1 cellular context compared by ENCODE assay signal in the genomic region with DNA sequence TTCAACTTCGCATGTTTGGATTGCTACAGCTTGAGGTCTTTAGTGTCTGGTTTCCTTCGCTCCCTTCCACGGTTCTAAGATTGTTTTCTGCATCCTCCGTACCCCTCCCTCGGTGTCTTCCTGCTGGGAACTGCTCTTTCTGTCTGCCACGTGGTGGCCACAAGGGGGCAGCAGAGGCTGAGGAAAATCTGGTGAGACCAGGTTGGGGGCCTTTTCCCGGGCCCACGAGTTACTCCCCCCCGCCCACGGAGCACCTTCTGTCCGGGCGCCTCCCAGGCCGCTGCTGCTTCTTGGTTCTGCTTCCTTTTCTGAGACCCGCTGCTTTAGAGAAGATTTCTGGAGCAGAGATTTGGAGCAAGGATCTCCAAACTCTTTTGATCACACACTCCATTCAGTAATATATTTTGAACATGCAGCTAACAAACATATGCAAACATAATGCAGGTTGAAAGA.
TF ChIP-seq lines count a peak whose summit lies in the region.

No MANE protein-coding gene starts in this region.

TF ChIP-seq in K562, 482 proteins besides CTCF, POLR2A, EP300 and RAD21 (continued from another document):
- TF ChIP-seq, protein P1, sequence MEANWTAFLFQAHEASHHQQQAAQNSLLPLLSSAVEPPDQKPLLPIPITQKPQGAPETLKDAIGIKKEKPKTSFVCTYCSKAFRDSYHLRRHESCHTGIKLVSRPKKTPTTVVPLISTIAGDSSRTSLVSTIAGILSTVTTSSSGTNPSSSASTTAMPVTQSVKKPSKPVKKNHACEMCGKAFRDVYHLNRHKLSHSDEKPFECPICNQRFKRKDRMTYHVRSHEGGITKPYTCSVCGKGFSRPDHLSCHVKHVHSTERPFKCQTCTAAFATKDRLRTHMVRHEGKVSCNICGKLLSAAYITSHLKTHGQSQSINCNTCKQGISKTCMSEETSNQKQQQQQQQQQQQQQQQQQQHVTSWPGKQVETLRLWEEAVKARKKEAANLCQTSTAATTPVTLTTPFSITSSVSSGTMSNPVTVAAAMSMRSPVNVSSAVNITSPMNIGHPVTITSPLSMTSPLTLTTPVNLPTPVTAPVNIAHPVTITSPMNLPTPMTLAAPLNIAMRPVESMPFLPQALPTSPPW (CRISPR knock-in tag; IDR thresholded peaks at IDR 0.05), result peak; percentile 76
- TF ChIP-seq ZNF384 (IDR thresholded peaks at IDR 0.05; ENCODE audit: low read depth, low read length) (no peak), GTF2E2 (tag; IDR thresholded peaks at IDR 0.05) (no peak), ATF1 (CRISPR knock-in tag; IDR thresholded peaks at IDR 0.05) (no peak), ATF1 (tag; IDR thresholded peaks at IDR 0.05) (0 out of 2 replicates have a peak, but pooled peaks have one; percentile 20), HNRNPUL1 (IDR thresholded peaks at IDR 0.05; ENCODE audit: low read length) (no peak), BRF1 (IDR thresholded peaks at IDR 0.05; ENCODE audit: borderline replicate concordance, extremely low read depth, insufficient read length) (no peak), RCOR1 (IDR thresholded peaks at IDR 0.05; ENCODE audit: borderline replicate concordance in 1 of 2, low read depth in 2 of 2, low read length in 2 of 2) (peak in 1 of 2 experiments; percentile 77; a peak in 1 of 4 replicates), SMC3 (conservative IDR thresholded peaks at IDR 0.05; ENCODE audit: insufficient read depth, low read depth, low read length) (peak; percentile 89), ZNF133 (CRISPR knock-in tag; IDR thresholded peaks at IDR 0.05) (no peak), ZNF589 (CRISPR knock-in tag; IDR thresholded peaks at IDR 0.05; ENCODE audit: low read depth) (no peak), JUND (IDR thresholded peaks at IDR 0.05; ENCODE audit: borderline replicate concordance, low read depth, low read length) (peak; percentile 60), JUND (tag; IDR thresholded peaks at IDR 0.05; ENCODE audit: borderline replicate concordance, low read depth, low read length) (peak; percentile 26; the same call in 1 of the 3 replicates), FOXM1 (IDR thresholded peaks at IDR 0.05; ENCODE audit: low read depth) (0 out of 2 replicates have a peak, but pooled peaks have one; percentile 42), FOXM1 (CRISPR knock-in tag; IDR thresholded peaks at IDR 0.05; ENCODE audit: low read depth) (no peak), CSDE1 (IDR thresholded peaks at IDR 0.05) (no peak), ZFPM2 (CRISPR knock-in tag; IDR thresholded peaks at IDR 0.05) (no peak), PCBP2 (IDR thresholded peaks at IDR 0.05; ENCODE audit: low read depth, low read length, poor library complexity, severe bottlenecking) (no peak), NCOA1 (IDR thresholded peaks at IDR 0.05; ENCODE audit: low read depth) (no peak), NR2F6 (CRISPR knock-in tag; IDR thresholded peaks at IDR 0.05) (no peak), CC2D1A (IDR thresholded peaks at IDR 0.05) (peak; percentile 91), TARDBP (IDR thresholded peaks at IDR 0.05) (peak; percentile 69), RB1 (IDR thresholded peaks at IDR 0.05; ENCODE audit: low read depth) (peak; percentile 87), NFE2 (IDR thresholded peaks at IDR 0.05; ENCODE audit: low read depth) (no peak), HNRNPK (IDR thresholded peaks at IDR 0.05; ENCODE audit: low read depth, low read length, poor library complexity, severe bottlenecking) (no peak), ZNF668 (CRISPR knock-in tag; IDR thresholded peaks at IDR 0.05) (no peak)
- TF ChIP-seq, protein P2, sequence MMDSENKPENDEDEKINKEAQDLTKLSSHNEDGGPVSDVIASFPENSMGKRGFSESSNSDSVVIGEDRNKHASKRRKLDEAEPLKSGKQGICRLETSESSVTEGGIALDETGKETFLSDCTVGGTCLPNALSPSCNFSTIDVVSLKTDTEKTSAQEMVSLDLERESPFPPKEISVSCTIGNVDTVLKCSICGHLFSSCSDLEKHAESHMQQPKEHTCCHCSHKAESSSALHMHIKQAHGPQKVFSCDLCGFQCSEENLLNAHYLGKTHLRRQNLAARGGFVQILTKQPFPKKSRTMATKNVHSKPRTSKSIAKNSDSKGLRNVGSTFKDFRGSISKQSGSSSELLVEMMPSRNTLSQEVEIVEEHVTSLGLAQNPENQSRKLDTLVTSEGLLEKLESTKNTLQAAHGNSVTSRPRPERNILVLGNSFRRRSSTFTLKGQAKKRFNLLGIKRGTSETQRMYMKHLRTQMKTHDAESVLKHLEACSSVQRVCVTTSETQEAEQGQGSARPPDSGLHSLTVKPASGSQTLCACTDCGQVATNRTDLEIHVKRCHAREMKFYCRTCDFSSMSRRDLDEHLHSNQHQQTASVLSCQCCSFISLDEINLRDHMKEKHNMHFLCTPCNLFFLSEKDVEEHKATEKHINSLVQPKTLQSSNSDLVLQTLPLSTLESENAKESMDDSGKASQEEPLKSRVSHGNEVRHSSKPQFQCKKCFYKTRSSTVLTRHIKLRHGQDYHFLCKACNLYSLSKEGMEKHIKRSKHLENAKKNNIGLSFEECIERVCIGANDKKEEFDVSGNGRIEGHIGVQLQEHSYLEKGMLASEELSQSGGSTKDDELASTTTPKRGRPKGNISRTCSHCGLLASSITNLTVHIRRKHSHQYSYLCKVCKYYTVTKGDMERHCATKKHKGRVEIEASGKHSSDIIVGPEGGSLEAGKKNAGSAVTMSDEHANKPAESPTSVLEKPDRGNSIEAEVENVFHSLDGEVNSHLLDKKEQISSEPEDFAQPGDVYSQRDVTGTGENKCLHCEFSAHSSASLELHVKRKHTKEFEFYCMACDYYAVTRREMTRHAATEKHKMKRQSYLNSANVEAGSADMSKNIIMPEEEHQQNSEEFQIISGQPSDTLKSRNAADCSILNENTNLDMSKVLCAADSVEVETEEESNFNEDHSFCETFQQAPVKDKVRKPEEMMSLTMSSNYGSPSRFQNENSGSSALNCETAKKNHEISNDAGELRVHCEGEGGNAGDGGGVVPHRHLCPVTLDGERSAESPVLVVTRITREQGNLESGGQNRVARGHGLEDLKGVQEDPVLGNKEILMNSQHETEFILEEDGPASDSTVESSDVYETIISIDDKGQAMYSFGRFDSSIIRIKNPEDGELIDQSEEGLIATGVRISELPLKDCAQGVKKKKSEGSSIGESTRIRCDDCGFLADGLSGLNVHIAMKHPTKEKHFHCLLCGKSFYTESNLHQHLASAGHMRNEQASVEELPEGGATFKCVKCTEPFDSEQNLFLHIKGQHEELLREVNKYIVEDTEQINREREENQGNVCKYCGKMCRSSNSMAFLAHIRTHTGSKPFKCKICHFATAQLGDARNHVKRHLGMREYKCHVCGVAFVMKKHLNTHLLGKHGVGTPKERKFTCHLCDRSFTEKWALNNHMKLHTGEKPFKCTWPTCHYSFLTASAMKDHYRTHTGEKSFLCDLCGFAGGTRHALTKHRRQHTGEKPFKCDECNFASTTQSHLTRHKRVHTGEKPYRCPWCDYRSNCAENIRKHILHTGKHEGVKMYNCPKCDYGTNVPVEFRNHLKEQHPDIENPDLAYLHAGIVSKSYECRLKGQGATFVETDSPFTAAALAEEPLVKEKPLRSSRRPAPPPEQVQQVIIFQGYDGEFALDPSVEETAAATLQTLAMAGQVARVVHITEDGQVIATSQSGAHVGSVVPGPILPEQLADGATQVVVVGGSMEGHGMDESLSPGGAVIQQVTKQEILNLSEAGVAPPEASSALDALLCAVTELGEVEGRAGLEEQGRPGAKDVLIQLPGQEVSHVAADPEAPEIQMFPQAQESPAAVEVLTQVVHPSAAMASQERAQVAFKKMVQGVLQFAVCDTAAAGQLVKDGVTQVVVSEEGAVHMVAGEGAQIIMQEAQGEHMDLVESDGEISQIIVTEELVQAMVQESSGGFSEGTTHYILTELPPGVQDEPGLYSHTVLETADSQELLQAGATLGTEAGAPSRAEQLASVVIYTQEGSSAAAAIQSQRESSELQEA (IDR thresholded peaks at IDR 0.05; ENCODE audit: low read depth), result no peak
- TF ChIP-seq, protein P3, sequence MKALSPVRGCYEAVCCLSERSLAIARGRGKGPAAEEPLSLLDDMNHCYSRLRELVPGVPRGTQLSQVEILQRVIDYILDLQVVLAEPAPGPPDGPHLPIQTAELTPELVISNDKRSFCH (CRISPR knock-in tag; IDR thresholded peaks at IDR 0.05), result no peak
- TF ChIP-seq, protein P3 (tag; IDR thresholded peaks at IDR 0.05), result no peak
- TF ChIP-seq, protein P4, sequence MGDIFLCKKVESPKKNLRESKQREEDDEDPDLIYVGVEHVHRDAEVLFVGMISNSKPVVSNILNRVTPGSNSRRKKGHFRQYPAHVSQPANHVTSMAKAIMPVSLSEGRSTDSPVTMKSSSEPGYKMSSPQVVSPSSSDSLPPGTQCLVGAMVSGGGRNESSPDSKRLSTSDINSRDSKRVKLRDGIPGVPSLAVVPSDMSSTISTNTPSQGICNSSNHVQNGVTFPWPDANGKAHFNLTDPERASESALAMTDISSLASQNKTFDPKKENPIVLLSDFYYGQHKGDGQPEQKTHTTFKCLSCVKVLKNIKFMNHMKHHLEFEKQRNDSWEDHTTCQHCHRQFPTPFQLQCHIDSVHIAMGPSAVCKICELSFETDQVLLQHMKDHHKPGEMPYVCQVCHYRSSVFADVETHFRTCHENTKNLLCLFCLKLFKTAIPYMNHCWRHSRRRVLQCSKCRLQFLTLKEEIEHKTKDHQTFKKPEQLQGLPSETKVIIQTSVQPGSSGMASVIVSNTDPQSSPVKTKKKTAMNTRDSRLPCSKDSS (IDR thresholded peaks at IDR 0.05; ENCODE audit: low read depth, partially characterized antibody), result no peak
- TF ChIP-seq, protein P5, sequence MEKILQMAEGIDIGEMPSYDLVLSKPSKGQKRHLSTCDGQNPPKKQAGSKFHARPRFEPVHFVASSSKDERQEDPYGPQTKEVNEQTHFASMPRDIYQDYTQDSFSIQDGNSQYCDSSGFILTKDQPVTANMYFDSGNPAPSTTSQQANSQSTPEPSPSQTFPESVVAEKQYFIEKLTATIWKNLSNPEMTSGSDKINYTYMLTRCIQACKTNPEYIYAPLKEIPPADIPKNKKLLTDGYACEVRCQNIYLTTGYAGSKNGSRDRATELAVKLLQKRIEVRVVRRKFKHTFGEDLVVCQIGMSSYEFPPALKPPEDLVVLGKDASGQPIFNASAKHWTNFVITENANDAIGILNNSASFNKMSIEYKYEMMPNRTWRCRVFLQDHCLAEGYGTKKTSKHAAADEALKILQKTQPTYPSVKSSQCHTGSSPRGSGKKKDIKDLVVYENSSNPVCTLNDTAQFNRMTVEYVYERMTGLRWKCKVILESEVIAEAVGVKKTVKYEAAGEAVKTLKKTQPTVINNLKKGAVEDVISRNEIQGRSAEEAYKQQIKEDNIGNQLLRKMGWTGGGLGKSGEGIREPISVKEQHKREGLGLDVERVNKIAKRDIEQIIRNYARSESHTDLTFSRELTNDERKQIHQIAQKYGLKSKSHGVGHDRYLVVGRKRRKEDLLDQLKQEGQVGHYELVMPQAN (IDR thresholded peaks at IDR 0.05; ENCODE audit: borderline replicate concordance), result no peak
- TF ChIP-seq, protein P6, sequence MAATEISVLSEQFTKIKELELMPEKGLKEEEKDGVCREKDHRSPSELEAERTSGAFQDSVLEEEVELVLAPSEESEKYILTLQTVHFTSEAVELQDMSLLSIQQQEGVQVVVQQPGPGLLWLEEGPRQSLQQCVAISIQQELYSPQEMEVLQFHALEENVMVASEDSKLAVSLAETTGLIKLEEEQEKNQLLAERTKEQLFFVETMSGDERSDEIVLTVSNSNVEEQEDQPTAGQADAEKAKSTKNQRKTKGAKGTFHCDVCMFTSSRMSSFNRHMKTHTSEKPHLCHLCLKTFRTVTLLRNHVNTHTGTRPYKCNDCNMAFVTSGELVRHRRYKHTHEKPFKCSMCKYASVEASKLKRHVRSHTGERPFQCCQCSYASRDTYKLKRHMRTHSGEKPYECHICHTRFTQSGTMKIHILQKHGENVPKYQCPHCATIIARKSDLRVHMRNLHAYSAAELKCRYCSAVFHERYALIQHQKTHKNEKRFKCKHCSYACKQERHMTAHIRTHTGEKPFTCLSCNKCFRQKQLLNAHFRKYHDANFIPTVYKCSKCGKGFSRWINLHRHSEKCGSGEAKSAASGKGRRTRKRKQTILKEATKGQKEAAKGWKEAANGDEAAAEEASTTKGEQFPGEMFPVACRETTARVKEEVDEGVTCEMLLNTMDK (IDR thresholded peaks at IDR 0.05; ENCODE audit: borderline replicate concordance, insufficient read depth, low read depth, low read length, poor library complexity, severe bottlenecking), result peak; percentile 45
- TF ChIP-seq, protein P7, sequence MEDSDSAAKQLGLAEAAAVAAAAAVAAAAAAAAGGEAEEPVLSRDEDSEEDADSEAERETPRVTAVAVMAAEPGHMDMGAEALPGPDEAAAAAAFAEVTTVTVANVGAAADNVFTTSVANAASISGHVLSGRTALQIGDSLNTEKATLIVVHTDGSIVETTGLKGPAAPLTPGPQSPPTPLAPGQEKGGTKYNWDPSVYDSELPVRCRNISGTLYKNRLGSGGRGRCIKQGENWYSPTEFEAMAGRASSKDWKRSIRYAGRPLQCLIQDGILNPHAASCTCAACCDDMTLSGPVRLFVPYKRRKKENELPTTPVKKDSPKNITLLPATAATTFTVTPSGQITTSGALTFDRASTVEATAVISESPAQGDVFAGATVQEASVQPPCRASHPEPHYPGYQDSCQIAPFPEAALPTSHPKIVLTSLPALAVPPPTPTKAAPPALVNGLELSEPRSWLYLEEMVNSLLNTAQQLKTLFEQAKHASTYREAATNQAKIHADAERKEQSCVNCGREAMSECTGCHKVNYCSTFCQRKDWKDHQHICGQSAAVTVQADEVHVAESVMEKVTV (CRISPR knock-in tag; IDR thresholded peaks at IDR 0.05), result peak; percentile 71
- TF ChIP-seq, protein P8, sequence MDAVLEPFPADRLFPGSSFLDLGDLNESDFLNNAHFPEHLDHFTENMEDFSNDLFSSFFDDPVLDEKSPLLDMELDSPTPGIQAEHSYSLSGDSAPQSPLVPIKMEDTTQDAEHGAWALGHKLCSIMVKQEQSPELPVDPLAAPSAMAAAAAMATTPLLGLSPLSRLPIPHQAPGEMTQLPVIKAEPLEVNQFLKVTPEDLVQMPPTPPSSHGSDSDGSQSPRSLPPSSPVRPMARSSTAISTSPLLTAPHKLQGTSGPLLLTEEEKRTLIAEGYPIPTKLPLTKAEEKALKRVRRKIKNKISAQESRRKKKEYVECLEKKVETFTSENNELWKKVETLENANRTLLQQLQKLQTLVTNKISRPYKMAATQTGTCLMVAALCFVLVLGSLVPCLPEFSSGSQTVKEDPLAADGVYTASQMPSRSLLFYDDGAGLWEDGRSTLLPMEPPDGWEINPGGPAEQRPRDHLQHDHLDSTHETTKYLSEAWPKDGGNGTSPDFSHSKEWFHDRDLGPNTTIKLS (IDR thresholded peaks at IDR 0.05; ENCODE audit: borderline replicate concordance, low read depth), result peak; percentile 27; the same call in 1 of the 2 replicates
